Comparison of ENCODE assay signal across 3 cellular contexts in genomic region chr12:49871811-49872251, GRCh38. TPM values are rescaled to one million over a fixed set of nuclear protein-coding genes. Genes with fewer than 3 reads are reported as not detected.
"Had no signal": no experiment of that assay in that cellular context is flagged by ENCODE, and none has a peak within 500 bp of the region (broad histone marks: within the 10 kb centered on the region; RNA-seq: fewer than 3 reads in every experiment).

No MANE protein-coding gene starts in this region.

RNA-seq across cellular contexts. Expression of gene FAIM2, which starts 31.9 kb away (rescaled TPM):
- total RNA-seq: naive thymus-derived CD8-positive, alpha-beta T cell; pulmonary artery endothelial cell; SK-MEL-5 had no signal
